Comparison of ENCODE assay signal across 1 cellular context in the genomic region with DNA sequence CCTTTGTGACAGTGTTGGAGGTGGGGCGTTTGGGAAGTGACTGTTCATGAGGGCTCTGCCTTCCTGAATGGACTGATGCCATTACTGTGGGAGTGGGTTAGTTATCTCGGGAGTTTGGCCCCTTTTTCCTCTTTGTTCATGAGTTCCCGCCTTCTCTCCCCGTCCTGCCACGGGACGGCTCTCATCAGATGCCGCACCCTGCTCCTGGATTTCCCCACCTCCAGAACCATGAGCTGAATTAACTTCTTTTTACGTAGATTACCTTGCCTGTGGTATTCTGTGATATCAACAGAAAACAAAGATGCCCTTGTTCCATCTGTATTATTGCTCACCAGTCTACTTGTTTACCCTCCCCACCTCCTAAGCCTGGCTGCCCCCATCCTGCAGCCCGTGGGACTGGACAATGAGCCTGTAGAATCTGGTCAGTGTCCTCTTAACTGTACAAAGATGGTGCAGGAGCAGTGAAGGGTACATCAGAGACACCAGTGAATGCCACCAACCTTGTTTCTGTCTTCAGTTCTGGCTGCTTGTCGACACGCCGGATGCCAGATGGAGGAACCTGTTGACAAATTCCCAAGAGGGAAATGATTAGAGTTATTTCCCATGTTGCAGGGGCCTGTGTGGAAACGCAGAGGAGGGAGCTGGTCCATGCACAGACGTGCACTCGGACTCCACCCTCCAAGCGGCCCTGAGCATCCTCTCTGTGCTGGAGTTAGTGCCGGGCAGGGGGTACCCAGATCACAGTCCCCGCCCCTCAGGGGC.
TF ChIP-seq lines count a peak whose summit lies in the region.

No MANE protein-coding gene starts in this region.

TF ChIP-seq in HepG2, 621 proteins besides CTCF, POLR2A, EP300 and RAD21 (continued from another document):
- TF ChIP-seq NFIC (IDR thresholded peaks at IDR 0.05; ENCODE audit: low read length) (no peak), SIN3B (IDR thresholded peaks at IDR 0.05; ENCODE audit: low read length) (no peak), ATF1 (CRISPR knock-in tag; IDR thresholded peaks at IDR 0.05) (no peak), FOXA1 (IDR thresholded peaks at IDR 0.05) (no peak), FOXA1 (CRISPR knock-in tag; IDR thresholded peaks at IDR 0.05) (peak; percentile 70), FOXA3 (CRISPR knock-in tag; IDR thresholded peaks at IDR 0.05) (peak; percentile 64), MTF2 (CRISPR knock-in tag; IDR thresholded peaks at IDR 0.05; ENCODE audit: borderline replicate concordance) (no peak), SAP130 (CRISPR knock-in tag; IDR thresholded peaks at IDR 0.05; ENCODE audit: low read depth) (0 out of 2 replicates have a peak, but pooled peaks have one; percentile 11), GATA4 (IDR thresholded peaks at IDR 0.05; ENCODE audit: borderline replicate concordance, low read depth) (no peak), ZNF839 (CRISPR knock-in tag; IDR thresholded peaks at IDR 0.05; ENCODE audit: borderline replicate concordance) (no peak), BCL6 (CRISPR knock-in tag; IDR thresholded peaks at IDR 0.05) (0 out of 2 replicates have a peak, but pooled peaks have one; percentile 14), ZFP62 (CRISPR knock-in tag; IDR thresholded peaks at IDR 0.05) (no peak), GFI1 (CRISPR knock-in tag; IDR thresholded peaks at IDR 0.05; ENCODE audit: borderline replicate concordance) (0 out of 2 replicates have a peak, but pooled peaks have one; percentile 17), CC2D1A (CRISPR knock-in tag; IDR thresholded peaks at IDR 0.05) (no peak), FOXP1 (IDR thresholded peaks at IDR 0.05) (no peak), FOXP1 (CRISPR knock-in tag; IDR thresholded peaks at IDR 0.05) (peak; percentile 42; the same call in 1 of the 2 replicates), HMG20A (CRISPR knock-in tag; IDR thresholded peaks at IDR 0.05; ENCODE audit: borderline replicate concordance) (peak; percentile 34; the same call in 1 of the 2 replicates), RARA (CRISPR knock-in tag; IDR thresholded peaks at IDR 0.05) (0 out of 2 replicates have a peak, but pooled peaks have one; percentile 10), SOX5 (CRISPR knock-in tag; IDR thresholded peaks at IDR 0.05; ENCODE audit: borderline replicate concordance) (peak; percentile 40; the same call in 1 of the 2 replicates), XRCC5 (optimal IDR thresholded peaks at IDR 0.05; ENCODE audit: low read length) (peak; percentile 34), ZNF296 (CRISPR knock-in tag; conservative IDR thresholded peaks at IDR 0.05) (no peak), ZSCAN30 (CRISPR knock-in tag; IDR thresholded peaks at IDR 0.05) (no peak), DPF2 (CRISPR knock-in tag; IDR thresholded peaks at IDR 0.05; ENCODE audit: borderline replicate concordance, low read depth) (no peak), ZNF17 (CRISPR knock-in tag; IDR thresholded peaks at IDR 0.05) (no peak), SOX13 (IDR thresholded peaks at IDR 0.05) (no peak), SOX13 (CRISPR knock-in tag; conservative IDR thresholded peaks at IDR 0.05 in 1 of 2, IDR thresholded peaks at IDR 0.05 in 1 of 2) (peak in 1 of 2 experiments; percentile 60; a peak in 1 of 4 replicates), HNRNPLL (IDR thresholded peaks at IDR 0.05; ENCODE audit: low read depth, low read length, poor library complexity, severe bottlenecking) (peak; percentile 61)
- TF ChIP-seq, protein P1, sequence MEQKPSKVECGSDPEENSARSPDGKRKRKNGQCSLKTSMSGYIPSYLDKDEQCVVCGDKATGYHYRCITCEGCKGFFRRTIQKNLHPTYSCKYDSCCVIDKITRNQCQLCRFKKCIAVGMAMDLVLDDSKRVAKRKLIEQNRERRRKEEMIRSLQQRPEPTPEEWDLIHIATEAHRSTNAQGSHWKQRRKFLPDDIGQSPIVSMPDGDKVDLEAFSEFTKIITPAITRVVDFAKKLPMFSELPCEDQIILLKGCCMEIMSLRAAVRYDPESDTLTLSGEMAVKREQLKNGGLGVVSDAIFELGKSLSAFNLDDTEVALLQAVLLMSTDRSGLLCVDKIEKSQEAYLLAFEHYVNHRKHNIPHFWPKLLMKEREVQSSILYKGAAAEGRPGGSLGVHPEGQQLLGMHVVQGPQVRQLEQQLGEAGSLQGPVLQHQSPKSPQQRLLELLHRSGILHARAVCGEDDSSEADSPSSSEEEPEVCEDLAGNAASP (CRISPR knock-in tag; IDR thresholded peaks at IDR 0.05; ENCODE audit: borderline replicate concordance) = no peak
- TF ChIP-seq, protein P2, sequence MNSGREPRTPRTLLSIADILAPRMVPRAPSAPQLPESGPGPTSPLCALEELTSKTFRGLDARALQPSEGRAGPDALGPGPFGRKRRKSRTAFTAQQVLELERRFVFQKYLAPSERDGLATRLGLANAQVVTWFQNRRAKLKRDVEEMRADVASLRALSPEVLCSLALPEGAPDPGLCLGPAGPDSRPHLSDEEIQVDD (CRISPR knock-in tag; IDR thresholded peaks at IDR 0.05; ENCODE audit: borderline replicate concordance) = no peak
- TF ChIP-seq, protein P3, sequence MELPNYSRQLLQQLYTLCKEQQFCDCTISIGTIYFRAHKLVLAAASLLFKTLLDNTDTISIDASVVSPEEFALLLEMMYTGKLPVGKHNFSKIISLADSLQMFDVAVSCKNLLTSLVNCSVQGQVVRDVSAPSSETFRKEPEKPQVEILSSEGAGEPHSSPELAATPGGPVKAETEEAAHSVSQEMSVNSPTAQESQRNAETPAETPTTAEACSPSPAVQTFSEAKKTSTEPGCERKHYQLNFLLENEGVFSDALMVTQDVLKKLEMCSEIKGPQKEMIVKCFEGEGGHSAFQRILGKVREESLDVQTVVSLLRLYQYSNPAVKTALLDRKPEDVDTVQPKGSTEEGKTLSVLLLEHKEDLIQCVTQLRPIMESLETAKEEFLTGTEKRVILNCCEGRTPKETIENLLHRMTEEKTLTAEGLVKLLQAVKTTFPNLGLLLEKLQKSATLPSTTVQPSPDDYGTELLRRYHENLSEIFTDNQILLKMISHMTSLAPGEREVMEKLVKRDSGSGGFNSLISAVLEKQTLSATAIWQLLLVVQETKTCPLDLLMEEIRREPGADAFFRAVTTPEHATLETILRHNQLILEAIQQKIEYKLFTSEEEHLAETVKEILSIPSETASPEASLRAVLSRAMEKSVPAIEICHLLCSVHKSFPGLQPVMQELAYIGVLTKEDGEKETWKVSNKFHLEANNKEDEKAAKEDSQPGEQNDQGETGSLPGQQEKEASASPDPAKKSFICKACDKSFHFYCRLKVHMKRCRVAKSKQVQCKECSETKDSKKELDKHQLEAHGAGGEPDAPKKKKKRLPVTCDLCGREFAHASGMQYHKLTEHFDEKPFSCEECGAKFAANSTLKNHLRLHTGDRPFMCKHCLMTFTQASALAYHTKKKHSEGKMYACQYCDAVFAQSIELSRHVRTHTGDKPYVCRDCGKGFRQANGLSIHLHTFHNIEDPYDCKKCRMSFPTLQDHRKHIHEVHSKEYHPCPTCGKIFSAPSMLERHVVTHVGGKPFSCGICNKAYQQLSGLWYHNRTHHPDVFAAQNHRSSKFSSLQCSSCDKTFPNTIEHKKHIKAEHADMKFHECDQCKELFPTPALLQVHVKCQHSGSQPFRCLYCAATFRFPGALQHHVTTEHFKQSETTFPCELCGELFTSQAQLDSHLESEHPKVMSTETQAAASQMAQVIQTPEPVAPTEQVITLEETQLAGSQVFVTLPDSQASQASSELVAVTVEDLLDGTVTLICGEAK (IDR thresholded peaks at IDR 0.05) = no peak
- TF ChIP-seq, protein P3 (CRISPR knock-in tag; IDR thresholded peaks at IDR 0.05) = no peak
- TF ChIP-seq, protein P4, sequence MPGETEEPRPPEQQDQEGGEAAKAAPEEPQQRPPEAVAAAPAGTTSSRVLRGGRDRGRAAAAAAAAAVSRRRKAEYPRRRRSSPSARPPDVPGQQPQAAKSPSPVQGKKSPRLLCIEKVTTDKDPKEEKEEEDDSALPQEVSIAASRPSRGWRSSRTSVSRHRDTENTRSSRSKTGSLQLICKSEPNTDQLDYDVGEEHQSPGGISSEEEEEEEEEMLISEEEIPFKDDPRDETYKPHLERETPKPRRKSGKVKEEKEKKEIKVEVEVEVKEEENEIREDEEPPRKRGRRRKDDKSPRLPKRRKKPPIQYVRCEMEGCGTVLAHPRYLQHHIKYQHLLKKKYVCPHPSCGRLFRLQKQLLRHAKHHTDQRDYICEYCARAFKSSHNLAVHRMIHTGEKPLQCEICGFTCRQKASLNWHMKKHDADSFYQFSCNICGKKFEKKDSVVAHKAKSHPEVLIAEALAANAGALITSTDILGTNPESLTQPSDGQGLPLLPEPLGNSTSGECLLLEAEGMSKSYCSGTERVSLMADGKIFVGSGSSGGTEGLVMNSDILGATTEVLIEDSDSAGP (CRISPR knock-in tag; IDR thresholded peaks at IDR 0.05; ENCODE audit: borderline replicate concordance) = peak; percentile 36; the same call in 1 of the 2 replicates
- TF ChIP-seq, protein P5, sequence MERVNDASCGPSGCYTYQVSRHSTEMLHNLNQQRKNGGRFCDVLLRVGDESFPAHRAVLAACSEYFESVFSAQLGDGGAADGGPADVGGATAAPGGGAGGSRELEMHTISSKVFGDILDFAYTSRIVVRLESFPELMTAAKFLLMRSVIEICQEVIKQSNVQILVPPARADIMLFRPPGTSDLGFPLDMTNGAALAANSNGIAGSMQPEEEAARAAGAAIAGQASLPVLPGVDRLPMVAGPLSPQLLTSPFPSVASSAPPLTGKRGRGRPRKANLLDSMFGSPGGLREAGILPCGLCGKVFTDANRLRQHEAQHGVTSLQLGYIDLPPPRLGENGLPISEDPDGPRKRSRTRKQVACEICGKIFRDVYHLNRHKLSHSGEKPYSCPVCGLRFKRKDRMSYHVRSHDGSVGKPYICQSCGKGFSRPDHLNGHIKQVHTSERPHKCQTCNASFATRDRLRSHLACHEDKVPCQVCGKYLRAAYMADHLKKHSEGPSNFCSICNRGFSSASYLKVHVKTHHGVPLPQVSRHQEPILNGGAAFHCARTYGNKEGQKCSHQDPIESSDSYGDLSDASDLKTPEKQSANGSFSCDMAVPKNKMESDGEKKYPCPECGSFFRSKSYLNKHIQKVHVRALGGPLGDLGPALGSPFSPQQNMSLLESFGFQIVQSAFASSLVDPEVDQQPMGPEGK (CRISPR knock-in tag; IDR thresholded peaks at IDR 0.05) = peak; percentile 86
- TF ChIP-seq, protein P6, sequence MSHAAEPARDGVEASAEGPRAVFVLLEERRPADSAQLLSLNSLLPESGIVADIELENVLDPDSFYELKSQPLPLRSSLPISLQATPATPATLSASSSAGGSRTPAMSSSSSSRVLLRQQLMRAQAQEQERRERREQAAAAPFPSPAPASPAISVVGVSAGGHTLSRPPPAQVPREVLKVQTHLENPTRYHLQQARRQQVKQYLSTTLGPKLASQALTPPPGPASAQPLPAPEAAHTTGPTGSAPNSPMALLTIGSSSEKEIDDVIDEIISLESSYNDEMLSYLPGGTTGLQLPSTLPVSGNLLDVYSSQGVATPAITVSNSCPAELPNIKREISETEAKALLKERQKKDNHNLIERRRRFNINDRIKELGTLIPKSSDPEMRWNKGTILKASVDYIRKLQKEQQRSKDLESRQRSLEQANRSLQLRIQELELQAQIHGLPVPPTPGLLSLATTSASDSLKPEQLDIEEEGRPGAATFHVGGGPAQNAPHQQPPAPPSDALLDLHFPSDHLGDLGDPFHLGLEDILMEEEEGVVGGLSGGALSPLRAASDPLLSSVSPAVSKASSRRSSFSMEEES (CRISPR knock-in tag; IDR thresholded peaks at IDR 0.05) = 0 out of 2 replicates have a peak, but pooled peaks have one; percentile 22
